ENCODE assay signal across 11 cellular contexts in the genomic region with DNA sequence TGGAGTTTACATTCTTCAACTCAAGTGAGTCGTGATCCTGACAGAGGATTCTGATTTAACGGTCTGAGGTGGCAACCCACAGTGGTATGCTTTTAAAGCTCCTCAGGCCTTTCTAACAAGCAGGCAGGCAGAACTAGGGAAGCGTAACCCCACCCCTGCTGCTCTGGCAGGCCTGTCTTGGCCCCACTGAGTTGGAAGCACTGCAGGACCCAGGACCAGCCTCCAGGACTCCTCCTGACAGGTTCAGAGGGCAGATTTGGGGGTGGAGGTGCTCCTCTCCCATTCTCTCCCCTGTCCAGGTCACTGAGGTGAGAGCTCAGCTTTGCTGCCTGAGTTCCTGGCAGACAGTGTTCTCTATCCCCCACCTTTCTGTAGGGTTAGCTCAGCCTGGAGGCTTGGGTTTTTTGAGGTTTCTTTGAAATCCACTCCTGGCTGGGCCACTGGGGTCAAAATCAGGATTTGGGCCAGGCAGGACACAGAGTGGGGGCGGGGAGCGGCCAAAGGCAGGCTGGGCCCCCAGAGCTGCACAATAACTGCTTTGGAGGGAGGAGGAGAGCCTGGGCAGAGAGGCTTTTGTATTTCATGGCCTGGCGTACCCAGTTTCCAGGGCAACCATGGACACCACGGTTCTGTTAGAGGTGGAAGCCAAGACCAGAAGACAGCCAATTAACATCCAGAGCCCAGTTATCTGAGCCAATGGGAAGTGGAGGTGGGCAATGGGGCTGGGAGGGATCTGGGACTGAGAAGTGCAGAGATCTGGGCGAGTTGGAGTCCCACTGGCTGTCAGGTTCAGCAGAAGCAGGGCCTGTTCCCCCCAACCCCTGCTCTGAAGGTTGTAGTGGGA. TPM values are rescaled to one million over a fixed set of nuclear protein-coding genes. Genes with fewer than 3 reads are reported as not detected.
DNase-seq lines count a peak whose midpoint lies in the region; ATAC-seq, FAIRE-seq and TF ChIP-seq lines count a peak whose summit lies in the region.
"Had no signal": no experiment of that assay in that cellular context is flagged by ENCODE, and none has a peak within 500 bp of the region (broad histone marks: within the 10 kb centered on the region; RNA-seq: fewer than 3 reads in every experiment).

No MANE protein-coding gene starts in this region.

- no peaks in the 10 kb centered on the region for H3K27me3 Mint-ChIP-seq in astrocyte (ENCODE audit: low read depth, unreplicated experiment)
- H3K27me3 Mint-ChIP-seq: activated naive CD8-positive, alpha-beta T cell treated with anti-CD3 and anti-CD28 coated beads, Interleukin-2, amount 10 ng/mL, durations not matched to agents 7 days and 5 days had no signal

- POLR2A ChIA-PET in AG04450 (lab: Yijun Ruan, JAX) = interaction anchor here (1.3 to 1.8 kb wide), 2 partner anchors 16 to 33 kb away, joined by 4 read pairs; no protein-coding TSS in a partner anchor

- in situ Hi-C loops in HAP-1 (cut with MboI; ENCODE audit: low sequenced_read_pairs) = no loop called here

- H3K27ac ChIP-seq in AG04450 (ENCODE audit: low read depth, low read length) (peak overlapping the region; percentile 39), astrocyte (ENCODE audit: low read depth, low read length) (no peak overlapping the region), iPS-20b (ENCODE audit: low read length) (no peak overlapping the region)

- H3K27me3 ChIP-seq in AG04450 (ENCODE audit: control insufficient read depth, insufficient read depth, low read length) (no peaks in the 10 kb centered on the region), HAP-1 (ENCODE audit: low read depth) (no peaks in the 10 kb centered on the region), astrocyte (ENCODE audit: insufficient read depth, low read length) (no peaks in the 10 kb centered on the region), iPS-20b (ENCODE audit: insufficient read depth, low read length) (no peaks in the 10 kb centered on the region)

- DNase-seq in AG04450 (ENCODE audit: low read depth, low spot score) (no peak), HAP-1 (ENCODE audit: low spot score in 2 of 2) (peak; percentile 44 to 73), astrocyte (ENCODE audit: low read depth) (peak; percentile 40), SIG-M5 treated with dmso at 0.1 percent for 504 hours (lab: John Stamatoyannopoulos, UW; ENCODE audit: unreplicated experiment) (no peak)
- DNase-seq: activated naive CD8-positive, alpha-beta T cell treated with anti-CD3 and anti-CD28 coated beads, Interleukin-2, amount 10 ng/mL, durations not matched to agents 7 days and 5 days; kidney had no signal

- H3K79me2 ChIP-seq in astrocyte (ENCODE audit: insufficient read depth, low read length) = no peaks in the 10 kb centered on the region

- H3K9me3 ChIP-seq in AG04450 (ENCODE audit: control insufficient read depth, insufficient read depth, low read length) (no peaks in the 10 kb centered on the region), HAP-1 (no peaks in the 10 kb centered on the region), astrocyte (ENCODE audit: insufficient read depth, low read depth, low read length) (no peaks in the 10 kb centered on the region), iPS-20b (ENCODE audit: insufficient read depth, low read depth, low read length) (no peaks in the 10 kb centered on the region)

- no peak for ATAC-seq in HG02840 (IDR thresholded peaks at IDR 0.05; ENCODE audit: low FRiP score, unreplicated experiment)
- ATAC-seq in HG03196 (IDR thresholded peaks at IDR 0.05; ENCODE audit: unreplicated experiment) = no peak
- no peak for ATAC-seq in HG02973 (IDR thresholded peaks at IDR 0.05; ENCODE audit: unreplicated experiment)

- H2AFZ ChIP-seq in astrocyte (ENCODE audit: low read depth, low read length) = no peak overlapping the region

- FAIRE-seq in astrocyte (lab: Jason Lieb, UNC) = no peak
- FAIRE-seq: D721Med, kidney had no signal

- H3K9ac ChIP-seq in astrocyte (ENCODE audit: low read length) = no peak overlapping the region
- H3K9ac ChIP-seq in iPS-20b (ENCODE audit: low read depth, low read length) = peak overlapping the region; percentile 29; the same call in 1 of the 2 replicates

- TF ChIP-seq CTCF in AG04450 (IDR thresholded peaks at IDR 0.05; ENCODE audit: low read depth, low read length) (no peak), astrocyte (IDR thresholded peaks at IDR 0.05; ENCODE audit: insufficient read depth, low read depth, low read length) (no peak)

- CTCF ChIA-PET in AG04450 (lab: Charles Lee) = interaction anchor here (1.1 to 6.5 kb wide), 9 partner anchors 9 to 271 kb away, joined by 4 to 47 read pairs (median 18); a partner anchor contains a TSS

- no peaks in the 10 kb centered on the region for H3K9me3 Mint-ChIP-seq in astrocyte (ENCODE audit: unreplicated experiment)
- H3K9me3 Mint-ChIP-seq: activated naive CD8-positive, alpha-beta T cell treated with anti-CD3 and anti-CD28 coated beads, Interleukin-2, amount 10 ng/mL, durations not matched to agents 7 days and 5 days had no signal

- peaks cover 31% of the 10 kb centered on the region for H3K4me1 Mint-ChIP-seq in astrocyte (ENCODE audit: low read depth, unreplicated experiment)

- H3K4me1 ChIP-seq in HAP-1 = no peaks in the 10 kb centered on the region
- peaks cover 9% of the 10 kb centered on the region for H3K4me1 ChIP-seq in astrocyte (ENCODE audit: insufficient read depth, low read length)
- H3K4me1 ChIP-seq in iPS-20b (ENCODE audit: insufficient read depth, low read length) = peaks cover 22% of the 10 kb centered on the region

- peak overlapping the region; percentile 69 for H3K4me3 Mint-ChIP-seq in astrocyte (ENCODE audit: unreplicated experiment)
- H3K4me3 Mint-ChIP-seq: activated naive CD8-positive, alpha-beta T cell treated with anti-CD3 and anti-CD28 coated beads, Interleukin-2, amount 10 ng/mL, durations not matched to agents 7 days and 5 days had no signal

- H3K4me3 ChIP-seq in AG04450 (ENCODE audit: low read depth, low read length) (no peak overlapping the region), HAP-1 (no peak overlapping the region), astrocyte (ENCODE audit: insufficient read depth, low read depth, low read length) (no peak overlapping the region), iPS-20b (ENCODE audit: low read length) (no peak overlapping the region; the same call in 1 of the 2 replicates)

- H3K4me2 ChIP-seq in astrocyte (ENCODE audit: low read length) = no peak overlapping the region

- peak overlapping the region; percentile 71 for H3K27ac Mint-ChIP-seq in astrocyte (ENCODE audit: unreplicated experiment)
- H3K27ac Mint-ChIP-seq: activated naive CD8-positive, alpha-beta T cell treated with anti-CD3 and anti-CD28 coated beads, Interleukin-2, amount 10 ng/mL, durations not matched to agents 7 days and 5 days had no signal

- H4K20me1 ChIP-seq in astrocyte (ENCODE audit: insufficient read depth, low read length) = peaks cover 31% of the 10 kb centered on the region

- H3K36me3 ChIP-seq in HAP-1 (replicated peaks) (peaks cover 39% of the 10 kb centered on the region), astrocyte (ENCODE audit: insufficient read depth, low read length) (peaks cover 16% of the 10 kb centered on the region), iPS-20b (ENCODE audit: insufficient read depth, low read depth, low read length) (peaks cover 58% of the 10 kb centered on the region)

- peaks cover 11% of the 10 kb centered on the region for H3K36me3 Mint-ChIP-seq in astrocyte (ENCODE audit: low read depth, unreplicated experiment)
- H3K36me3 Mint-ChIP-seq: activated naive CD8-positive, alpha-beta T cell treated with anti-CD3 and anti-CD28 coated beads, Interleukin-2, amount 10 ng/mL, durations not matched to agents 7 days and 5 days had no signal

RNA-seq across cellular contexts. Expression of a gene that starts 9.5 kb away (rescaled TPM):
- polyA plus RNA-seq in AG04450 (2011; rRNA removed) = 106 and 116 TPM in 2 replicates
- 46.9 and 47.1 TPM in 2 replicates for polyA minus RNA-seq in AG04450 (2011; rRNA and poly(A)+ RNA removed)
- 57.3 and 60.3 TPM in 2 replicates for total RNA-seq in astrocyte

RNA-seq across cellular contexts. Expression of a gene that starts 9.6 kb away (rescaled TPM):
- 2.2 and 2.5 TPM in 2 replicates for polyA plus RNA-seq in AG04450 (2011; rRNA removed)
- 2.4 and 3.6 TPM in 2 replicates for polyA minus RNA-seq in AG04450 (2011; rRNA and poly(A)+ RNA removed)
- 3.0 and 3.1 TPM in 2 replicates for total RNA-seq in astrocyte

RNA-seq across cellular contexts. Expression of a gene that starts 17.5 kb away (rescaled TPM):
- 13.5 and 19.0 TPM in 2 replicates for polyA plus RNA-seq in AG04450 (2011; rRNA removed)
- 26.9 and 36.9 TPM in 2 replicates for polyA minus RNA-seq in AG04450 (2011; rRNA and poly(A)+ RNA removed)
- 41.0 and 47.3 TPM in 2 replicates for total RNA-seq in astrocyte

RNA-seq across cellular contexts. Expression of a gene that starts 33.9 kb away (rescaled TPM):
- polyA plus RNA-seq in AG04450 (2011; rRNA removed) = 143 and 145 TPM in 2 replicates
- 132 and 146 TPM in 2 replicates for polyA minus RNA-seq in AG04450 (2011; rRNA and poly(A)+ RNA removed)
- 180 and 185 TPM in 2 replicates for total RNA-seq in astrocyte

Comparison
In these comparisons a context has a peak if more than half of its experiments do, and no peak if none do; other contexts are left out.
1. DNase-seq: peak in HAP-1 (2 of 2) and astrocyte (single experiment); none in AG04450 (single experiment) and SIG-M5 treated with dmso at 0.1 percent for 504 hours (single experiment).